8 cellular contexts compared by ENCODE assay signal in the genomic region with DNA sequence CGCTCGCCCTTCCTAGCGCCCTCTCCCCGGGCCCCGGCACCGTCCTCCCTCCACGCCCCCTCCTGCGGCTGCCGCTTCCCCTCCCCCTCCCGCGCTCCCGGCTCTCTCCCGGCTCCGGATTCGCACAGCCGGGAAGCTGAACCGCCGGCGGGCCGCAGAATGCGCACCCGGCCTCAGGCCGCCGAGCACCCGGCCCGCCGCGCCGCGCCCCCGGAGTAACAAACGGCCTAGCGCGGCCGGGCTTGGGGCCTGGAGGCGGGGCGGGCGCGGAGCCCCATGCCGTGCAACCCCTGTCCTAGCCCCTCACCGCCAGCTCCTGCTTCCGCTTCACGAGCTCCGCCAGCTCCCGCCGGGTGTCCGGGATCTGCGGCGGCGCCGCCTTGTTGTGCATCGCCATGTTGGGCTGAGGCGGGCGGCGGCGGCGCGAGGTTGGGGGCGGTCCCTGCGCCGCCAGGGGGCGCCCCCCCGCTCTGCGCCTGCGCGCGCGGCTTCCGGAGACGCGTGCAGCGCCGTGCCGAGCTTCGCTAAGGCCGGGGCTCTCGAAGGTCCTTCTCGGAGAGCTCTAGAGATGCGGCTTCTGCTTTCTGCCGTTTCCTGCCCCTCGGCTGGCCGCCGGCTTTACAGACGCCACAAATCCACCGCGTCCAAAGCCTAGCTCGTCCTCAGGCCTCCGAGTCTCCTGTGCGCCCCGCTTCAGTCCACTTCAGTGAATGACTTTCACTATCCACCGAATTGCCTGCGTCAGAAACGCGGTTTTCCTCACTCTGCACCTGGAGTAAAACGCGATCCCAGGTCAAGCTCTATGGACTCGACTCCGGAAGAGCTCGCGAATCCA. TPM values are rescaled to one million over a fixed set of nuclear protein-coding genes. Genes with fewer than 3 reads are reported as not detected.
A peak's percentile ranks its signal among the peaks of the same experiment; 100 is the strongest.
DNase-seq lines count a peak whose midpoint lies in the region; ATAC-seq and TF ChIP-seq lines count a peak whose summit lies in the region.

A gene (minus strand): TSS at position 417 of the 835 bp plus-strand sequence. CDS start 20 bp downstream, at position 397.

- DNase-seq in NCI-H1092 (lab: John Stamatoyannopoulos, UW) = peak; percentile 85
- peak; percentile 84 to 92 (median 84) for DNase-seq in T-helper 17 cell
- peak in 54 of 56 donors; percentile 13 to 85 (median 67) for DNase-seq in amygdala (lab: John Stamatoyannopoulos, UW)
- DNase-seq in right atrium auricular region (ENCODE audit: low spot score) = peak; percentile 81
- DNase-seq in putamen (ENCODE audit: low spot score) = peak; percentile 85
- DNase-seq in uterus = peak; percentile 71 to 81

- intact Hi-C loops in uterus (cut with DNase I; ENCODE audit: low total_unique reads) = no loop called here

- H3K4me1 ChIP-seq in right atrium auricular region (peaks cover 0 to 16% of the 10 kb centered on the region in 2 donors), uterus (peaks cover 0 to 7% of the 10 kb centered on the region in 2 donors)

- TF ChIP-seq POLR2A in uterus (IDR thresholded peaks at IDR 0.05) = peak; percentile 69 to 75

- peak; percentile 87 for ATAC-seq in HG02610 (IDR thresholded peaks at IDR 0.05; ENCODE audit: unreplicated experiment)
- ATAC-seq in T-helper 17 cell = peak; percentile 95

- H3K27me3 ChIP-seq in right atrium auricular region (no peaks in the 10 kb centered on the region), uterus (no peaks in the 10 kb centered on the region)

- peaks cover 2% of the 10 kb centered on the region for H3K36me3 Mint-ChIP-seq in T-helper 17 cell (ENCODE audit: low read depth)

- peak within 1 kb of the TSS; percentile 93 for H3K27ac Mint-ChIP-seq in T-helper 17 cell

- H3K4me3 Mint-ChIP-seq in T-helper 17 cell = peak within 1 kb of the TSS; percentile 98

- H3K27me3 Mint-ChIP-seq in T-helper 17 cell = no peaks in the 10 kb centered on the region

- H3K27ac ChIP-seq in right atrium auricular region (peak within 1 kb of the TSS; percentile 93 to 98), uterus (peak within 1 kb of the TSS; percentile 94 to 96)

- H3K4me3 ChIP-seq in right atrium auricular region (peak within 1 kb of the TSS; percentile 94 to 98), uterus (peak within 1 kb of the TSS; percentile 66 to 74)

- TF ChIP-seq CTCF in GM12874 (IDR thresholded peaks at IDR 0.05; ENCODE audit: insufficient read depth, low read depth, low read length) (peak; percentile 78), right atrium auricular region (IDR thresholded peaks at IDR 0.05) (peak; percentile 93 to 95), uterus (IDR thresholded peaks at IDR 0.05) (peak; percentile 52 to 92 (median 90))

- H3K36me3 ChIP-seq in right atrium auricular region (no peaks in the 10 kb centered on the region), uterus (no peaks in the 10 kb centered on the region)

- H3K9me3 ChIP-seq in T-helper 17 cell (ENCODE audit: control insufficient read depth, low read length, poor library complexity, severe bottlenecking) (no peaks in the 10 kb centered on the region), right atrium auricular region (no peaks in the 10 kb centered on the region), uterus (no peaks in the 10 kb centered on the region)

- H3K4me1 Mint-ChIP-seq in T-helper 17 cell = peaks cover 26% of the 10 kb centered on the region

RNA-seq across cellular contexts. Expression of the gene that starts here (rescaled TPM):
- total RNA-seq in T-helper 17 cell (10 to 100 TPM; 54.7 to 58.0 TPM), right atrium auricular region (10 to 100 TPM; 50.4 to 61.0 TPM), uterus (100 to 1,000 TPM in 1 of 4 donors, 10 to 100 TPM in 3; 39.1 to 186 (median 69.1) TPM)

Comparison
In these comparisons a context has a peak if more than half of its experiments do, and no peak if none do; other contexts are left out.
1. Peak in every context shown above with its lines: DNase-seq, ATAC-seq, H3K4me3 ChIP-seq and H3K27ac ChIP-seq.